8 cellular contexts compared by ENCODE assay signal in the genomic region with DNA sequence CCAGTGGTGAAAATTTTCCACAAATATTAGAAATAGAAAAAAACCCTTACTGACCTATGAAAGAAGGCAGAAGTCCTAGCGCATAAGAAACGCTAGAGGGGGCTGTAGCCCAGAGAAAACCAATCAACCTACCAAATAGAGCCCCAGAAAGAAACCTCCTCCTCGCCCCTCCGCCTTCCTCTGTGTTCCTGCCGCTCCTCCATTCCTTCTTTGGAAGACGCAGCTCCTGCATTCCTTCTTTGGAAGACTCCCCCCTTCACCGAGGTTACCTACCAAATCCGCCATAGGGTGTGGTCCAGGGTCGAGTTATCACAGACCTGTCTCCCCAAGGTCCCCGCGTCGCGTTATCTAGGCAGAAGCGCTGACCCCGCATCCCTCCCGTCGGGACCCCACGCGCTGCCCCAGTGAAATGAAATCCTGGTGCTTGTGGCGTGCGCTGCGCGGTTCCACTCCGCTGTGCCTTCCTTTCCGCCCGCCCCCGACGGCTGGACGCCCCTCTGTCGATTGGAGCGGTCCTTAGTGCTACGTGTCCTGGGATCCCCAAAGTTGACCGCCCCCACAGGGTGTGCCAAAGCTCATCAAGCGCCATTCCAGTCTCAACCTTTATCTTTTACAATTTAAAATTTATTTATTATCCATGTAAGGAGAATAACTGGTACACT. TPM values are rescaled to one million over a fixed set of nuclear protein-coding genes. Genes with fewer than 3 reads are reported as not detected.
DNase-seq lines count a peak whose midpoint lies in the region; ATAC-seq, FAIRE-seq and TF ChIP-seq lines count a peak whose summit lies in the region.

No MANE protein-coding gene starts in this region.

- no peak for ATAC-seq in GM21528 (IDR thresholded peaks at IDR 0.05; ENCODE audit: low FRiP score, unreplicated experiment)

- peaks cover 3% of the 10 kb centered on the region for H3K9me3 Mint-ChIP-seq in activated naive CD8-positive, alpha-beta T cell (ENCODE audit: low read depth)
- H3K9me3 Mint-ChIP-seq in glutamatergic neuron (ENCODE audit: unreplicated experiment), result no peaks in the 10 kb centered on the region

- no peaks in the 10 kb centered on the region for H3K79me2 ChIP-seq in osteoblast (ENCODE audit: insufficient read depth, low read length)

- H3K4me3 ChIP-seq in Jurkat, Clone E6-1 (ENCODE audit: low read length), result no peak overlapping the region
- peak overlapping the region; percentile 69 for H3K4me3 ChIP-seq in osteoblast (ENCODE audit: insufficient read depth, low read length)

- peak overlapping the region; percentile 90 for H3K4me2 ChIP-seq in osteoblast (ENCODE audit: insufficient read depth, low read length)

- H3K9me3 ChIP-seq in osteoblast (ENCODE audit: low read depth, low read length), result peaks cover 4% of the 10 kb centered on the region

- H2AFZ ChIP-seq in osteoblast (ENCODE audit: low read length), result peak overlapping the region; percentile 91

- H3K4me3 Mint-ChIP-seq in activated naive CD8-positive, alpha-beta T cell, result peak overlapping the region; percentile 88
- peak overlapping the region; percentile 97 for H3K4me3 Mint-ChIP-seq in glutamatergic neuron (ENCODE audit: unreplicated experiment)

- no peak overlapping the region for H3K27ac Mint-ChIP-seq in activated naive CD8-positive, alpha-beta T cell
- peak overlapping the region; percentile 56 for H3K27ac Mint-ChIP-seq in glutamatergic neuron (ENCODE audit: unreplicated experiment)

- H4K20me1 ChIP-seq in osteoblast (ENCODE audit: insufficient read depth, low read length), result no peaks in the 10 kb centered on the region

- no peak overlapping the region for H3K27ac ChIP-seq in osteoblast (ENCODE audit: low read depth, low read length)

- H3K27me3 Mint-ChIP-seq in activated naive CD8-positive, alpha-beta T cell, result peaks cover 40% of the 10 kb centered on the region
- H3K27me3 Mint-ChIP-seq in glutamatergic neuron (ENCODE audit: unreplicated experiment), result peaks cover 4% of the 10 kb centered on the region

- peak; percentile 72 for TF ChIP-seq CTCF in glutamatergic neuron (IDR thresholded peaks at IDR 0.05; ENCODE audit: partially characterized antibody, unreplicated experiment)
- peak; percentile 88 for TF ChIP-seq CTCF in osteoblast (IDR thresholded peaks at IDR 0.05; ENCODE audit: extremely low read depth, low read depth, low read length)

- FAIRE-seq in urothelium cell line (lab: Jason Lieb, UNC), result no peak

- DNase-seq in DMS114 treated with DMSO at 0.1 percent for 48 hours (lab: John Stamatoyannopoulos, UW; ENCODE audit: unreplicated experiment) (peak; percentile 92), SHP77 (lab: John Stamatoyannopoulos, UW) (peak; percentile 6 to 47), glutamatergic neuron (peak; percentile 71), osteoblast (ENCODE audit: insufficient read length, low spot score, missing footprints) (peak; percentile 79), urothelium cell line (ENCODE audit: low spot score) (peak; percentile 79)
- DNase-seq in Jurkat, Clone E6-1 (ENCODE audit: low read depth, low spot score), result peak; percentile 47

- H3K4me1 ChIP-seq in osteoblast (ENCODE audit: insufficient read depth, low read length), result peaks cover 4% of the 10 kb centered on the region

- H3K4me1 Mint-ChIP-seq in activated naive CD8-positive, alpha-beta T cell (ENCODE audit: low read depth), result peaks cover 4% of the 10 kb centered on the region
- H3K4me1 Mint-ChIP-seq in glutamatergic neuron (ENCODE audit: low read depth, unreplicated experiment), result no peaks in the 10 kb centered on the region

- H3K36me3 ChIP-seq in osteoblast (ENCODE audit: insufficient read depth, low read length), result no peaks in the 10 kb centered on the region

- peaks cover 6% of the 10 kb centered on the region for H3K36me3 Mint-ChIP-seq in activated naive CD8-positive, alpha-beta T cell
- H3K36me3 Mint-ChIP-seq in glutamatergic neuron (ENCODE audit: unreplicated experiment), result peaks cover 5% of the 10 kb centered on the region

- peaks cover 66% of the 10 kb centered on the region for H3K27me3 ChIP-seq in osteoblast (ENCODE audit: insufficient read depth, low read length)

RNA-seq across cellular contexts. Expression of a gene that starts 12.9 kb away (rescaled TPM):
- 141 TPM for polyA plus RNA-seq in Jurkat, Clone E6-1 (2012; ENCODE audit: insufficient read depth, insufficient read length)
- total RNA-seq in glutamatergic neuron (ENCODE audit: unreplicated experiment) (36.7 TPM), osteoblast (23.9 and 24.6 TPM in 2 replicates)

RNA-seq across cellular contexts. Expression of a gene that starts 31.1 kb away (rescaled TPM):
- 11.7 TPM for polyA plus RNA-seq in Jurkat, Clone E6-1 (2012; ENCODE audit: insufficient read depth, insufficient read length)
- 14.0 TPM for total RNA-seq in glutamatergic neuron (ENCODE audit: unreplicated experiment)
- total RNA-seq in osteoblast, result 12.1 and 14.5 TPM in 2 replicates

Comparison
In these comparisons a context has a peak if more than half of its experiments do, and no peak if none do; other contexts are left out.
1. DNase-seq: peak in every context shown above with its lines; median percentile 92 in DMS114 treated with DMSO at 0.1 percent for 48 hours; 79 in osteoblast; 79 in urothelium cell line; 71 in glutamatergic neuron; 47 in Jurkat, Clone E6-1; 26 in SHP77.